15 cellular contexts compared by ENCODE assay signal in genomic region chr11:89626366-89626765, GRCh38.
DNase-seq lines count a peak whose midpoint lies in the region; ATAC-seq, FAIRE-seq and TF ChIP-seq lines count a peak whose summit lies in the region.
"Had no signal": no experiment of that assay in that cellular context is flagged by ENCODE, and none has a peak within 500 bp of the region (broad histone marks: within the 10 kb centered on the region; RNA-seq: fewer than 3 reads in every experiment).

No MANE protein-coding gene starts in this region.

- no peak overlapping the region for H3K4me3 Mint-ChIP-seq in activated T-helper 2 cell treated with anti-CD3 and anti-CD28 coated beads, Interferon-gamma antibody, Interleukin-2, Interleukin-4, amounts not matched to agents 10 μg/mL and 5 μg/mL and 100 μg/mL, durations not matched to agents 14 hours and 24 hours and 36 hours (ENCODE audit: low read depth)
- H3K4me3 Mint-ChIP-seq: CD14-positive monocyte; CD4-positive, alpha-beta memory T cell; H9; IgD-negative memory B cell had no signal

- no peak for DNase-seq in pancreas
- DNase-seq in activated CD4-positive, alpha-beta T cell treated with anti-CD3 and anti-CD28 coated beads for 4 hours: no peak
- DNase-seq in activated T-helper 2 cell treated with anti-CD3 and anti-CD28 coated beads, Interferon-gamma antibody, Interleukin-2, Interleukin-4, amounts not matched to agents 10 μg/mL and 5 μg/mL and 100 μg/mL, durations not matched to agents 14 hours and 24 hours and 36 hours (ENCODE audit: low spot score): no peak
- DNase-seq: CD4-positive, alpha-beta memory T cell; DMS153; DMS79; GF-D8; H9 had no signal

- no peaks in the 10 kb centered on the region for H3K27me3 ChIP-seq in pancreas
- H3K27me3 ChIP-seq: BLaER1 had no signal

- ATAC-seq in pancreas (no peak), GM21515 (IDR thresholded peaks at IDR 0.05; ENCODE audit: unreplicated experiment) (no peak)
- ATAC-seq: HepG2 had no signal

- H3K27ac Mint-ChIP-seq in activated T-helper 2 cell treated with anti-CD3 and anti-CD28 coated beads, Interferon-gamma antibody, Interleukin-2, Interleukin-4, amounts not matched to agents 10 μg/mL and 5 μg/mL and 100 μg/mL, durations not matched to agents 14 hours and 24 hours and 36 hours: no peak overlapping the region
- H3K27ac Mint-ChIP-seq: CD14-positive monocyte; CD4-positive, alpha-beta memory T cell; H9; IgD-negative memory B cell had no signal

- H3K27ac ChIP-seq in pancreas: no peak overlapping the region
- H3K27ac ChIP-seq: BLaER1 had no signal

- H3K36me3 ChIP-seq in pancreas: no peaks in the 10 kb centered on the region
- H3K36me3 ChIP-seq: BLaER1 had no signal

- H3K4me3 ChIP-seq in pancreas: no peak overlapping the region
- H3K4me3 ChIP-seq: BLaER1 had no signal

- intact Hi-C loops in pancreas (cut with DNase I): no loop called here
- intact Hi-C loops in activated T-helper 2 cell treated with anti-CD3 and anti-CD28 coated beads, Interferon-gamma antibody, Interleukin-2, Interleukin-4, amounts not matched to agents 10 μg/mL and 5 μg/mL and 100 μg/mL, durations not matched to agents 14 hours and 24 hours and 36 hours (cut with micrococcal nuclease): no loop called here

- no peaks in the 10 kb centered on the region for H3K27me3 Mint-ChIP-seq in activated T-helper 2 cell treated with anti-CD3 and anti-CD28 coated beads, Interferon-gamma antibody, Interleukin-2, Interleukin-4, amounts not matched to agents 10 μg/mL and 5 μg/mL and 100 μg/mL, durations not matched to agents 14 hours and 24 hours and 36 hours (ENCODE audit: low read depth)
- H3K27me3 Mint-ChIP-seq: IgD-negative memory B cell had no signal

- no peaks in the 10 kb centered on the region for H3K36me3 Mint-ChIP-seq in activated T-helper 2 cell treated with anti-CD3 and anti-CD28 coated beads, Interferon-gamma antibody, Interleukin-2, Interleukin-4, amounts not matched to agents 10 μg/mL and 5 μg/mL and 100 μg/mL, durations not matched to agents 14 hours and 24 hours and 36 hours (ENCODE audit: low read depth)
- H3K36me3 Mint-ChIP-seq: CD14-positive monocyte; CD4-positive, alpha-beta memory T cell; IgD-negative memory B cell had no signal

- no peaks in the 10 kb centered on the region for H3K9me3 Mint-ChIP-seq in activated T-helper 2 cell treated with anti-CD3 and anti-CD28 coated beads, Interferon-gamma antibody, Interleukin-2, Interleukin-4, amounts not matched to agents 10 μg/mL and 5 μg/mL and 100 μg/mL, durations not matched to agents 14 hours and 24 hours and 36 hours
- H3K9me3 Mint-ChIP-seq: CD14-positive monocyte; CD4-positive, alpha-beta memory T cell; H9; IgD-negative memory B cell had no signal

- FAIRE-seq in TTC549 (lab: Jason Lieb, UNC): peak; percentile 88
- peak; percentile 36 for FAIRE-seq in colon (lab: Jason Lieb, UNC)
- peak; percentile 93 for FAIRE-seq in pancreas (lab: Jason Lieb, UNC)
- FAIRE-seq: HepG2 had no signal

- TF ChIP-seq CTCF in pancreas (IDR thresholded peaks at IDR 0.05): no peak

- no peaks in the 10 kb centered on the region for H3K4me1 Mint-ChIP-seq in activated T-helper 2 cell treated with anti-CD3 and anti-CD28 coated beads, Interferon-gamma antibody, Interleukin-2, Interleukin-4, amounts not matched to agents 10 μg/mL and 5 μg/mL and 100 μg/mL, durations not matched to agents 14 hours and 24 hours and 36 hours (ENCODE audit: low read depth)
- H3K4me1 Mint-ChIP-seq: CD4-positive, alpha-beta memory T cell; H9; IgD-negative memory B cell had no signal

- no peaks in the 10 kb centered on the region for H3K9me3 ChIP-seq in pancreas
- H3K9me3 ChIP-seq: BLaER1 had no signal

- no peaks in the 10 kb centered on the region for H3K4me1 ChIP-seq in pancreas
- H3K4me1 ChIP-seq: BLaER1 had no signal
